8 cellular contexts compared by ENCODE assay signal in the genomic region with DNA sequence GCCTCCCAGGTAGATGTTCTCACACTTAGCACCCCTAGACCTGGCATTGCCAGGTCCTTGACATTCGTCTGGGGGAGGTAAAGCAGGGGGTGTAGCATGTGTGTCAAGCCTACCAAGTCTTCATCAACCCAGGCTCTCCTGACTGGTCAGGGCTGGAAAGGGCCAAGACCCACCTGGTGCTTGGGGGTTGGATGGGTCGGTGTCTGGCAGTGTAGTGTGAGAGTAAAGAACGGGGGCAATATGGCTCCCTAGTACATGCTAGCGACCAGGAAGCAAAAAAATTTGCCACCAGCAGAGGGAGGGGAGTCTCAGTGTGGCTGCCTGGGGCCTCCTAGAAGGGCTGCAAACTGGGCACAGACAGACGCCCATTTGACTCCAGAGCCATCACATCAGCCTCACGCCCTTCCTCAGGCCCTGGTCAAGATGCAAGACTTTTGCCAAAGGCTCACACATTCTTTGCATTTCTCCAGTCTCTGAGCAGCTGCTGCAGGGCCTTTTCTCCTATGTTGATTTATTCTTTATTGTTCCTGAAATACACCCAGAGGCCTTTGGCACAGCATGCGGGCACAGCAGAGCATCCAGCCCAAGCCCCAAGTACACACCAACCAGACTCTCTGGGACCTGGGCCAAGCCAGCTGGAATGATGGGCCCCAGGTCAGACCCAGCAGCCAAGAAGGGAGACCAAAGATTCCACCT. TPM values are rescaled to one million over a fixed set of nuclear protein-coding genes. Genes with fewer than 3 reads are reported as not detected.
A peak's percentile ranks its signal among the peaks of the same experiment; 100 is the strongest.
DNase-seq lines count a peak whose midpoint lies in the region; ATAC-seq and TF ChIP-seq lines count a peak whose summit lies in the region.

No MANE protein-coding gene starts in this region.

- no peaks in the 10 kb centered on the region for H3K36me3 Mint-ChIP-seq in natural killer cell

- no peak overlapping the region for H3K4me3 ChIP-seq in ACC112 (ENCODE audit: low read depth, low read length)

- H2AFZ ChIP-seq in ACC112 (ENCODE audit: low read length, unreplicated experiment) = no peak overlapping the region

- peaks cover 93% of the 10 kb centered on the region for H3K79me2 ChIP-seq in ACC112 (ENCODE audit: control insufficient read depth, insufficient read depth, low read length, unreplicated experiment)

- H3K27me3 ChIP-seq in ACC112 (ENCODE audit: insufficient read depth, low read length) = no peaks in the 10 kb centered on the region

- H3K4me1 Mint-ChIP-seq in natural killer cell = peaks cover 94 to 99% of the 10 kb centered on the region in 2 donors

- peak overlapping the region; percentile 74 for H3K4me3 Mint-ChIP-seq in natural killer cell

- H3K36me3 ChIP-seq in ACC112 (ENCODE audit: insufficient read depth, low read length) = no peaks in the 10 kb centered on the region

- no peaks in the 10 kb centered on the region for H3K9me3 Mint-ChIP-seq in natural killer cell

- DNase-seq in GM13977 (ENCODE audit: low spot score) (no peak), epithelial cell of prostate (ENCODE audit: low read depth, low spot score) (no peak), natural killer cell (no peak), putamen (ENCODE audit: low spot score) (no peak), NCI-H146 treated with DMSO at 0.1 percent for 48 hours (lab: John Stamatoyannopoulos, UW; ENCODE audit: unreplicated experiment) (no peak)
- DNase-seq in activated CD4-positive, alpha-beta T cell treated with anti-CD3 and anti-CD28 coated beads for 48 hours = peak; percentile 48

- in situ Hi-C loops in GM13977 (cut with MboI; ENCODE audit: low pct_unique_long_range_greater_than_20kb, low sequenced_read_pairs, unreplicated experiment) = no loop called here

- no peaks in the 10 kb centered on the region for H3K27me3 Mint-ChIP-seq in natural killer cell (ENCODE audit: low read depth in 2 of 2)

- TF ChIP-seq CTCF in GM13977 (IDR thresholded peaks at IDR 0.05; ENCODE audit: extremely low read depth, insufficient read depth, missing control alignments) (peak; percentile 30), natural killer cell (IDR thresholded peaks at IDR 0.05) (peak; percentile 63)

- ATAC-seq in natural killer cell (peak; percentile 62 to 68 (median 64)), HG03378 (IDR thresholded peaks at IDR 0.05; ENCODE audit: unreplicated experiment) (no peak)

- intact Hi-C loops in natural killer cell (cut with micrococcal nuclease) = loop anchor here (1.0 to 5.0 kb wide), 3 partner anchors 34 to 135 kb away; partner anchors contain the start of gene ZNF410

- peak overlapping the region; percentile 92 to 96 for H3K27ac Mint-ChIP-seq in natural killer cell

- H3K27ac ChIP-seq in ACC112 (ENCODE audit: low read depth, low read length) (0 out of 2 replicates have a peak overlapping the region, but pooled peaks have one; percentile 0), epithelial cell of prostate (peak overlapping the region; percentile 89)

- H3K4me1 ChIP-seq in ACC112 (ENCODE audit: control insufficient read depth, insufficient read depth, low read length, unreplicated experiment) = peaks cover 64% of the 10 kb centered on the region

RNA-seq across cellular contexts. Expression of gene PNMA1, which starts 38.3 kb away (rescaled TPM):
- 10 to 100 TPM; 26.0 to 32.3 (median 28.9) TPM for total RNA-seq in natural killer cell
